In genomic region chr15:68807249-68807648, GRCh38 we compare ENCODE assay signal across 10 cellular contexts. TPM values are rescaled to one million over a fixed set of nuclear protein-coding genes. Genes with fewer than 3 reads are reported as not detected.
DNase-seq lines count a peak whose midpoint lies in the region; ATAC-seq and TF ChIP-seq lines count a peak whose summit lies in the region.
"Had no signal": no experiment of that assay in that cellular context is flagged by ENCODE, and none has a peak within 500 bp of the region (broad histone marks: within the 10 kb centered on the region; RNA-seq: fewer than 3 reads in every experiment).

No MANE protein-coding gene starts in this region.

- H3K36me3 Mint-ChIP-seq in GM23338 (ENCODE audit: low read depth) (peaks cover 23% of the 10 kb centered on the region), neural progenitor cell (peaks cover 39% of the 10 kb centered on the region)

- H3K4me1 ChIP-seq in GM23338 (ENCODE audit: insufficient read depth) (peaks cover 38% of the 10 kb centered on the region), rectal smooth muscle tissue (ENCODE audit: control insufficient read depth, insufficient read depth, low read length) (peaks cover 37% of the 10 kb centered on the region), neural progenitor cell (peaks cover 32% of the 10 kb centered on the region)

- peaks cover 100% of the 10 kb centered on the region for H3K79me2 ChIP-seq in GM23338 (replicated peaks; ENCODE audit: insufficient read depth)
- H3K79me2 ChIP-seq in neural progenitor cell (ENCODE audit: low read depth) = peaks cover 100% of the 10 kb centered on the region

- H3K9ac ChIP-seq in rectal smooth muscle tissue (ENCODE audit: low read length) (no peak overlapping the region), neural progenitor cell (no peak overlapping the region)

- peak; percentile 63 for ATAC-seq in GM23338
- no peak for ATAC-seq in left lobe of liver

- DNase-seq in GM23338 (ENCODE audit: low spot score) (no peak), left lobe of liver (ENCODE audit: low spot score) (peak; percentile 42), neural progenitor cell (ENCODE audit: low spot score) (no peak), NCI-H2029 (lab: John Stamatoyannopoulos, UW) (no peak), SIG-M5 treated with dmso at 0.1 percent for 504 hours (lab: John Stamatoyannopoulos, UW; ENCODE audit: unreplicated experiment) (no peak)
- DNase-seq: NCI-H1105 treated with DMSO at 0.1 percent for 48 hours, NCI-H446 had no signal

- H3K27me3 Mint-ChIP-seq in GM23338 (ENCODE audit: insufficient read depth, low read depth, poor library complexity) = peaks cover 8% of the 10 kb centered on the region
- peaks cover 4% of the 10 kb centered on the region for H3K27me3 Mint-ChIP-seq in neural progenitor cell (ENCODE audit: insufficient read depth, low read depth)
- H3K27me3 Mint-ChIP-seq: B cell had no signal

- H3K27ac Mint-ChIP-seq in GM23338 = no peak overlapping the region
- H3K27ac Mint-ChIP-seq in neural progenitor cell = no peak overlapping the region
- H3K27ac Mint-ChIP-seq: B cell had no signal

- H3K36me3 ChIP-seq in GM23338 (ENCODE audit: insufficient read depth) (no peaks in the 10 kb centered on the region), rectal smooth muscle tissue (ENCODE audit: control insufficient read depth, insufficient read depth, low read length) (peaks cover 4% of the 10 kb centered on the region), neural progenitor cell (no peaks in the 10 kb centered on the region)

- no peaks in the 10 kb centered on the region for H3F3A ChIP-seq in GM23338 (replicated peaks; ENCODE audit: low read depth)
- no peaks in the 10 kb centered on the region for H3F3A ChIP-seq in neural progenitor cell (ENCODE audit: low read depth)

- H2AFZ ChIP-seq in GM23338 (no peak overlapping the region), neural progenitor cell (replicated peaks) (no peak overlapping the region)

- no peaks in the 10 kb centered on the region for H3K27me3 ChIP-seq in GM23338 (ENCODE audit: insufficient read depth)
- no peaks in the 10 kb centered on the region for H3K27me3 ChIP-seq in rectal smooth muscle tissue (ENCODE audit: control insufficient read depth, insufficient read depth, low read length)
- no peaks in the 10 kb centered on the region for H3K27me3 ChIP-seq in neural progenitor cell

- no peaks in the 10 kb centered on the region for H3K9me3 ChIP-seq in neural progenitor cell (ENCODE audit: low read depth)

- H3K4me1 Mint-ChIP-seq in GM23338 (peaks cover 56% of the 10 kb centered on the region), neural progenitor cell (peaks cover 48% of the 10 kb centered on the region)

- TF ChIP-seq CTCF in GM23338 (conservative IDR thresholded peaks at IDR 0.05; ENCODE audit: low read depth in 2 of 2) (no peak), neural progenitor cell (IDR thresholded peaks at IDR 0.05) (no peak)

- H3K4me3 ChIP-seq in GM23338 (no peak overlapping the region), rectal smooth muscle tissue (ENCODE audit: low read length) (no peak overlapping the region), neural progenitor cell (no peak overlapping the region)

- H3K27ac ChIP-seq in GM23338 (ENCODE audit: low read depth) (no peak overlapping the region), angular gyrus (ENCODE audit: low read depth, low read length) (peak overlapping the region; percentile 46), rectal smooth muscle tissue (ENCODE audit: low read depth, low read length) (peak overlapping the region; percentile 45), neural progenitor cell (no peak overlapping the region)

- peak overlapping the region; percentile 48 for H3K4me2 ChIP-seq in GM23338
- H3K4me2 ChIP-seq in neural progenitor cell = no peak overlapping the region

- H4K20me1 ChIP-seq in GM23338 (replicated peaks; ENCODE audit: insufficient read depth) (peaks cover 88% of the 10 kb centered on the region), neural progenitor cell (ENCODE audit: low read depth) (peaks cover 100% of the 10 kb centered on the region)

- no peaks in the 10 kb centered on the region for H3K9me3 Mint-ChIP-seq in GM23338
- no peaks in the 10 kb centered on the region for H3K9me3 Mint-ChIP-seq in neural progenitor cell

- H3K9me2 ChIP-seq in GM23338 (ENCODE audit: insufficient read depth) = no peaks in the 10 kb centered on the region

- H3K4me3 Mint-ChIP-seq in GM23338 (no peak overlapping the region; the same call in 2 of the 3 replicates), neural progenitor cell (no peak overlapping the region)
- H3K4me3 Mint-ChIP-seq: B cell had no signal

TF ChIP-seq in GM23338, 12 proteins besides CTCF, POLR2A, EP300 and RAD21 (continues in another document):
- TF ChIP-seq ZNF331 (CRISPR knock-in tag; IDR thresholded peaks at IDR 0.05; ENCODE audit: low read depth) = no peak
- TF ChIP-seq STAT1 (IDR thresholded peaks at IDR 0.05; ENCODE audit: unreplicated experiment) = no peak
- TF ChIP-seq ZNF114 (CRISPR knock-in tag; IDR thresholded peaks at IDR 0.05) = no peak
- TF ChIP-seq REST (IDR thresholded peaks at IDR 0.05; ENCODE audit: unreplicated experiment) = no peak
- TF ChIP-seq EZH2 (IDR thresholded peaks at IDR 0.05; ENCODE audit: low read depth, unreplicated experiment) = no peak
- TF ChIP-seq EZH2phosphoT487 (IDR thresholded peaks at IDR 0.05; ENCODE audit: unreplicated experiment) = no peak
- TF ChIP-seq CREB1 (CRISPR knock-in tag; IDR thresholded peaks at IDR 0.05; ENCODE audit: low read depth) = no peak
- no peak for TF ChIP-seq JUNB (IDR thresholded peaks at IDR 0.05; ENCODE audit: unreplicated experiment)
- TF ChIP-seq, protein P1, sequence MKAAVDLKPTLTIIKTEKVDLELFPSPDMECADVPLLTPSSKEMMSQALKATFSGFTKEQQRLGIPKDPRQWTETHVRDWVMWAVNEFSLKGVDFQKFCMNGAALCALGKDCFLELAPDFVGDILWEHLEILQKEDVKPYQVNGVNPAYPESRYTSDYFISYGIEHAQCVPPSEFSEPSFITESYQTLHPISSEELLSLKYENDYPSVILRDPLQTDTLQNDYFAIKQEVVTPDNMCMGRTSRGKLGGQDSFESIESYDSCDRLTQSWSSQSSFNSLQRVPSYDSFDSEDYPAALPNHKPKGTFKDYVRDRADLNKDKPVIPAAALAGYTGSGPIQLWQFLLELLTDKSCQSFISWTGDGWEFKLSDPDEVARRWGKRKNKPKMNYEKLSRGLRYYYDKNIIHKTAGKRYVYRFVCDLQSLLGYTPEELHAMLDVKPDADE (IDR thresholded peaks at IDR 0.05) = no peak
- TF ChIP-seq NANOG (IDR thresholded peaks at IDR 0.05; ENCODE audit: borderline replicate concordance) = no peak
- no peak for TF ChIP-seq POLR2AphosphoS5 (IDR thresholded peaks at IDR 0.05; ENCODE audit: low read depth)

RNA-seq across cellular contexts. Expression of gene ANP32A, which starts 13.4 kb away (rescaled TPM):
- 190 and 204 TPM in 2 replicates for total RNA-seq in GM23338 (2014; rRNA removed; shearing (Covaris generic))
- polyA plus RNA-seq in GM23338 (2016; fragmentation: Nextera tagmentation; extraction: Ambion mirVana) = 291 and 304 TPM in 2 replicates
- 41.5 TPM for total RNA-seq in left lobe of liver
- 250 and 333 TPM in 2 replicates for total RNA-seq in neural progenitor cell (ENCODE audit: low replicate concordance)

Comparison
In these comparisons a context has a peak if more than half of its experiments do, and no peak if none do; other contexts are left out.
1. H3K27ac ChIP-seq: peak in angular gyrus (single experiment) and rectal smooth muscle tissue (single experiment); none in GM23338 (single experiment) and neural progenitor cell (single experiment).